In the genomic region with DNA sequence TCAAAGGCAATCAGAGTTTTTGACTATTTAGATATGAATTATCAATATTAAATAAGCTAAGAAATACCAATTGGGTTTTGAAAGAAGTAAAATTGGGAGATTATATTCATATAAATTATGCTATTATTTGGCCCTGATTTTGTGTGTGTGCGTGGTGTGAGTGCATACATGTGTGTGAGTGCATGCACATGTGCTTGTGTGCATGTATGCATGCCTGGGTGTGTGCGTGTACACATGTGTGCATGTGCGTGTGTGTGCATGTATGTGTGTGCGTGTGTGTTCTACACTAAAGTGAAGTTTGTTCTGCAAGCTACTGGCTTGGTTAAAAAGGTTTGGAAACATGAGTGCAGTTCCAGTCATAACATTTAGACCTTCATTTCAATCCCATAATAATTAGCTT, we compare ENCODE assay signal across 24 cellular contexts.
"Had no signal": no experiment of that assay in that cellular context is flagged by ENCODE, and none has a peak within 500 bp of the region (broad histone marks: within the 10 kb centered on the region; RNA-seq: fewer than 3 reads in every experiment).

No MANE protein-coding gene starts in this region.

- H3K27ac ChIP-seq: esophagus squamous epithelium, lower lobe of right lung, neutrophil, pancreas, sigmoid colon, testis, tibial artery, upper lobe of left lung, uterus had no signal

- H3K9me3 Mint-ChIP-seq: effector memory CD8-positive, alpha-beta T cell; natural killer cell; stimulated activated effector memory CD8-positive, alpha-beta T cell treated with anti-CD3 and anti-CD28 coated beads, Interleukin-12 subunit alpha, Interleukin-12 subunit beta, amount 100 ng/mL, for 72 hours had no signal

- H3K36me3 Mint-ChIP-seq: natural killer cell; stimulated activated effector memory CD8-positive, alpha-beta T cell treated with anti-CD3 and anti-CD28 coated beads, Interleukin-12 subunit alpha, Interleukin-12 subunit beta, amount 100 ng/mL, for 72 hours had no signal

- H3K36me3 ChIP-seq: esophagus squamous epithelium, lower lobe of right lung, neutrophil, pancreas, sigmoid colon, tibial artery, upper lobe of left lung, uterus had no signal

- H3K27ac Mint-ChIP-seq: effector memory CD8-positive, alpha-beta T cell; progenitor cell of endocrine pancreas; stimulated activated effector memory CD8-positive, alpha-beta T cell treated with anti-CD3 and anti-CD28 coated beads, Interleukin-12 subunit alpha, Interleukin-12 subunit beta, amount 100 ng/mL, for 72 hours had no signal

- H3K27me3 Mint-ChIP-seq: effector memory CD8-positive, alpha-beta T cell had no signal

- H3K4me3 Mint-ChIP-seq: effector memory CD8-positive, alpha-beta T cell; natural killer cell; stimulated activated effector memory CD8-positive, alpha-beta T cell treated with anti-CD3 and anti-CD28 coated beads, Interleukin-12 subunit alpha, Interleukin-12 subunit beta, amount 100 ng/mL, for 72 hours had no signal

- H3K27me3 ChIP-seq: esophagus squamous epithelium, neutrophil, pancreas, sigmoid colon, tibial artery, upper lobe of left lung, uterus had no signal

- ATAC-seq: effector memory CD8-positive, alpha-beta T cell; left ventricle myocardium superior; lower lobe of right lung; natural killer cell; pancreas; stimulated activated effector memory CD8-positive, alpha-beta T cell treated with anti-CD3 and anti-CD28 coated beads, Interleukin-12 subunit alpha, Interleukin-12 subunit beta, amount 100 ng/mL, for 72 hours; stimulated activated naive CD8-positive, alpha-beta T cell treated with anti-CD3 and anti-CD28 coated beads, Interleukin-15, Interleukin-2, amounts not matched to agents 100 U/mL and 50 U/mL, for 24 hours had no signal

- DNase-seq: cortex of kidney; effector memory CD8-positive, alpha-beta T cell; erythroblast; esophagus squamous epithelium; hypothalamus; left ventricle myocardium superior; lower lobe of right lung; natural killer cell; pancreas; sigmoid colon; stimulated activated CD4-positive, alpha-beta T cell treated with anti-CD3 and anti-CD28 coated beads, Interleukin-2, amount 100 ng/mL, for 24 hours; stimulated activated CD4-positive, alpha-beta T cell treated with anti-CD3 and anti-CD28 coated beads, Interleukin-4, amount 100 ng/mL, for 24 hours; stimulated activated naive CD8-positive, alpha-beta T cell treated with anti-CD3 and anti-CD28 coated beads, Interleukin-15, Interleukin-2, amounts not matched to agents 100 U/mL and 50 U/mL, for 24 hours; substantia nigra; testis; tibial artery; upper lobe of left lung; uterus had no signal

- FAIRE-seq: endometrium, frontal cortex, keratinocyte, pancreas had no signal

- H3K9me3 ChIP-seq: esophagus squamous epithelium, lower lobe of right lung, neutrophil, pancreas, sigmoid colon, testis, tibial artery, upper lobe of left lung, uterus had no signal

- H3K4me1 ChIP-seq: lower lobe of right lung, testis, upper lobe of left lung, uterus had no signal

- H3K4me3 ChIP-seq: esophagus squamous epithelium, lower lobe of right lung, pancreas, sigmoid colon, testis, tibial artery, upper lobe of left lung, uterus had no signal
